9 cellular contexts compared by ENCODE assay signal in the genomic region with DNA sequence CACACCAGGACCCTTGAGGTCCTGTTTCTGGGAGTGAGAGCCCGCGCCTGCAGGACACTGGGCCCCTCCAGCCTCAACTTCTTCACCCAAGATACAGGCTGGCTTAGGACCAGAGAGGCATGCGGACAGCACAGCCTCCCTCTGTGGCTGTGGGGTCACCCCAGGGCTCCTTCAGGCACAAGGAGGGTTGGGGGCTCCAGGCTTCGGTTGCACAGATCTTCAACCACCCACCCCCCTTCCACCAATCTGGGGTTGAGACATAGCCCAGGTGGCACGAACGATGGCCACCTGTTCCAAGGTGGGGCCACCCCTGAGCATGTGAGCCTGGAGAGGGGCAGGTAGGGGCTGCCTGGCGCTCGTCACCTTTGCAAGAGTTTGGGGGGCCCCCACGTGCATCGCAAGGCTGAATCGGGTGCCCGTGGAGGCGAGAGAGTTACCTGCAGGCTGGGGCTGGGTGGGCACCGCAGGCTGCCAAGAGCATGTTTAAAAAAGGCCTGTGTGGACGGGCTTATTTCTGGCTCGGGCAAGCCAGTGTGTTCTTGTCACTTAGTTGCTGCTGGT. TPM values are rescaled to one million over a fixed set of nuclear protein-coding genes. Genes with fewer than 3 reads are reported as not detected.
DNase-seq lines count a peak whose midpoint lies in the region; ATAC-seq and TF ChIP-seq lines count a peak whose summit lies in the region.
"Had no signal": no experiment of that assay in that cellular context is flagged by ENCODE, and none has a peak within 500 bp of the region (broad histone marks: within the 10 kb centered on the region; RNA-seq: fewer than 3 reads in every experiment).

No MANE protein-coding gene starts in this region.

- DNase-seq in heart left ventricle: no peak
- DNase-seq in cardiac septum (ENCODE audit: low spot score): no peak
- DNase-seq in brain microvascular endothelial cell: no peak
- no peak for DNase-seq in amniotic stem cell (lab: John Stamatoyannopoulos, UW)
- DNase-seq in HK-2 (ENCODE audit: unreplicated experiment): no peak
- DNase-seq in NCI-H2227 treated with DMSO at 0.1 percent for 48 hours (lab: John Stamatoyannopoulos, UW): no peak
- DNase-seq: DMS79 treated with DMSO at 0.1 percent for 48 hours had no signal

- no peaks in the 10 kb centered on the region for H3K27me3 ChIP-seq in heart left ventricle
- H3K27me3 ChIP-seq in brain microvascular endothelial cell (replicated peaks): no peaks in the 10 kb centered on the region

- TF ChIP-seq CTCF in heart left ventricle (IDR thresholded peaks at IDR 0.05): no peak
- TF ChIP-seq CTCF in brain microvascular endothelial cell (IDR thresholded peaks at IDR 0.05; ENCODE audit: low read depth, low read length, missing control alignments): no peak

- no peak for TF ChIP-seq POLR2A in heart left ventricle (IDR thresholded peaks at IDR 0.05)

- intact Hi-C loops in heart left ventricle (cut with DNase I) (loop anchor here in 1 of 10 donors (5.0 kb wide), 1 partner anchor 115 kb away; a partner anchor contains a TSS), cardiac septum (cut with DNase I) (no loop called here)

- ATAC-seq in heart left ventricle: no peak

- H3K9me3 ChIP-seq in heart left ventricle (no peaks in the 10 kb centered on the region), mesodermal cell (ENCODE audit: control insufficient read depth, low read length) (no peaks in the 10 kb centered on the region)

- in situ Hi-C loops in brain microvascular endothelial cell (cut with HindIII; ENCODE audit: low pct_ligation_motif_present, low sequenced_read_pairs): no loop called here

- H3K36me3 ChIP-seq in heart left ventricle (peaks cover 0 to under 1% (median 0%) of the 10 kb centered on the region in 9 donors), brain microvascular endothelial cell (replicated peaks) (peaks cover 7% of the 10 kb centered on the region), mesodermal cell (ENCODE audit: control insufficient read depth, insufficient read depth, low read length) (peaks cover 10% of the 10 kb centered on the region), urinary bladder (ENCODE audit: insufficient read depth) (no peaks in the 10 kb centered on the region)

- H3K4me1 ChIP-seq in heart left ventricle (peaks cover 22 to 69% (median 56%) of the 10 kb centered on the region in 12 donors), mesodermal cell (ENCODE audit: control insufficient read depth, insufficient read depth, low read length, poor library complexity, severe bottlenecking) (peaks cover 7% of the 10 kb centered on the region), urinary bladder (ENCODE audit: insufficient read depth) (peaks cover 4% of the 10 kb centered on the region)

- 43 to 51% (median 49%) methylated on average over 2 to 16 of the region's 16 CpGs for WGBS in heart left ventricle, 4 donors
- 90 to 93% methylated on average over 12 of the region's 16 CpGs for WGBS in mesodermal cell (ENCODE audit: insufficient coverage in 2 of 2), 2 experiments
- 55% methylated on average over 16 of the region's 16 CpGs for WGBS in urinary bladder

- peak overlapping the region in 9 of 12 donors; percentile 27 to 100 (median 74) for H3K27ac ChIP-seq in heart left ventricle
- peak overlapping the region; percentile 24 for H3K27ac ChIP-seq in brain microvascular endothelial cell
- H3K27ac ChIP-seq in mesodermal cell (ENCODE audit: low read depth, low read length, severe bottlenecking): no peak overlapping the region
- H3K27ac ChIP-seq in urinary bladder (ENCODE audit: low read depth): no peak overlapping the region

- H3K4me3 ChIP-seq in heart left ventricle (peak overlapping the region; percentile 76 to 100 (median 98)), brain microvascular endothelial cell (ENCODE audit: low read depth, low read length) (peak overlapping the region; percentile 81), mesodermal cell (ENCODE audit: extremely low read depth, insufficient read depth, low read length, poor library complexity, severe bottlenecking) (peak overlapping the region; percentile 68), urinary bladder (ENCODE audit: low read depth, low read length) (peak overlapping the region; percentile 97)

RNA-seq across cellular contexts. Expression of a gene that starts 1.2 kb away (rescaled TPM):
- total RNA-seq in heart left ventricle (10 to 100 TPM; 15.7 to 45.2 (median 40.6) TPM), cardiac septum (43.4 TPM), urinary bladder (3.5 TPM)
- polyA plus RNA-seq in heart left ventricle (10 to 100 TPM; 21.5 to 26.3 TPM), urinary bladder (38.8 TPM)
- 49.3 TPM for polyA plus RNA-seq in mesodermal cell (2013, experiment 1 of 2)
- 40.6 TPM for polyA plus RNA-seq in mesodermal cell (2013, experiment 2 of 2)

RNA-seq across cellular contexts. Expression of a gene that starts 15.7 kb away (rescaled TPM):
- total RNA-seq in heart left ventricle (10 to 100 TPM; 18.2 to 31.3 (median 20.2) TPM), cardiac septum (24.0 TPM), urinary bladder (23.3 TPM)
- polyA plus RNA-seq in heart left ventricle (10 to 100 TPM; 15.8 to 30.1 TPM), urinary bladder (37.9 TPM)
- polyA plus RNA-seq in mesodermal cell (2013, experiment 1 of 2): 22.9 TPM
- 24.9 TPM for polyA plus RNA-seq in mesodermal cell (2013, experiment 2 of 2)

RNA-seq across cellular contexts. Expression of a gene that starts 16.9 kb away (rescaled TPM):
- total RNA-seq in heart left ventricle: 10 to 100 TPM; 35.8 to 85.3 (median 41.5) TPM
- 10 to 100 TPM; 29.3 to 67.1 TPM for polyA plus RNA-seq in heart left ventricle
- 45.9 TPM for total RNA-seq in cardiac septum
- polyA plus RNA-seq in mesodermal cell (2013, experiment 1 of 2): 402 TPM
- 385 TPM for polyA plus RNA-seq in mesodermal cell (2013, experiment 2 of 2)
- total RNA-seq in urinary bladder: 97.2 TPM
- polyA plus RNA-seq in urinary bladder: 91.8 TPM

RNA-seq across cellular contexts. Expression of a gene that starts 18.1 kb away (rescaled TPM):
- total RNA-seq in heart left ventricle: 1 to 10 TPM in 1 of 9 donors, under 1 TPM in 4, not detected in 4; 0.17 to 1.0 (median 0.46) TPM
- 1 to 10 TPM in 1 of 2 donors, under 1 TPM in 1; 0.50 to 1.0 TPM for polyA plus RNA-seq in heart left ventricle
- 0.67 TPM for total RNA-seq in cardiac septum
- polyA plus RNA-seq in mesodermal cell (2013, experiment 1 of 2): 0.55 TPM
- polyA plus RNA-seq in mesodermal cell (2013, experiment 2 of 2): 0.46 TPM
- 0.69 TPM for total RNA-seq in urinary bladder
- polyA plus RNA-seq in urinary bladder: 0.90 TPM

RNA-seq across cellular contexts. Expression of a gene that starts 52.7 kb away (rescaled TPM):
- total RNA-seq in heart left ventricle (10 to 100 TPM in 8 of 9 donors, 1 to 10 TPM in 1; 8.8 to 22.1 (median 13.0) TPM), cardiac septum (19.1 TPM), urinary bladder (24.8 TPM)
- polyA plus RNA-seq in heart left ventricle (10 to 100 TPM in 1 of 2 donors, 1 to 10 TPM in 1; 9.9 to 14.5 TPM), urinary bladder (18.9 TPM)
- polyA plus RNA-seq in mesodermal cell (2013, experiment 1 of 2): 17.1 TPM
- polyA plus RNA-seq in mesodermal cell (2013, experiment 2 of 2): 15.7 TPM

Comparison
In these comparisons a context has a peak if more than half of its experiments do, and no peak if none do; other contexts are left out.
1. H3K27ac ChIP-seq: peak in heart left ventricle (9 of 12) and brain microvascular endothelial cell (single experiment); none in mesodermal cell (single experiment) and urinary bladder (single experiment).
2. Peak in every context shown above with its lines, with median percentiles within 50 percentile points of each other: H3K4me3 ChIP-seq.